Comparison of ENCODE assay signal across 10 cellular contexts in the genomic region with DNA sequence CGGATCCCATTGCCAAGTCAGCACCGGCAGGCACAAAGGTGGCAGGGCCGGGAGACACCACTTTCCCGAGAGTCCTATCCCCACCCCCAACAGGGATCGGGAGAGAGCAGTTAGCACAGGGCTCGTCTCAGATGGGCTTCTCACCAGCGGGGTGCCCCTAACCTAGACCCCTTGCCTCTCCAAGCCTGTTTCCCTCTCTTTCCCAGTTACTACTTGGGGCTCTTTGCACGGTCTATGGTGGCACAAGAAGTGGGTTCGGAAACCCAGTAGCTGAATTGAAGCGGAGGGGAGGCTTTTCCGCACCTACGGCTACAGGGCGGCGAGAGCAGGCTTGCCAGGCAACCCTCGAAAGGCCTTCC. TPM values are rescaled to one million over a fixed set of nuclear protein-coding genes. Genes with fewer than 3 reads are reported as not detected.
DNase-seq lines count a peak whose midpoint lies in the region; TF ChIP-seq lines count a peak whose summit lies in the region.
"Had no signal": no experiment of that assay in that cellular context is flagged by ENCODE, and none has a peak within 500 bp of the region (broad histone marks: within the 10 kb centered on the region; RNA-seq: fewer than 3 reads in every experiment).

No MANE protein-coding gene starts in this region.

- no peaks in the 10 kb centered on the region for H3K79me2 ChIP-seq in GM23248 (ENCODE audit: insufficient read depth)

- peaks cover 3% of the 10 kb centered on the region; the same call in 1 of the 2 replicates for H3F3A ChIP-seq in GM23248 (ENCODE audit: insufficient read depth)

- H3K9me3 ChIP-seq in GM23248 (ENCODE audit: low read depth) = no peaks in the 10 kb centered on the region
- no peaks in the 10 kb centered on the region for H3K9me3 ChIP-seq in ascending aorta
- no peaks in the 10 kb centered on the region for H3K9me3 ChIP-seq in iPS-20b (ENCODE audit: insufficient read depth, low read depth, low read length)
- H3K9me3 ChIP-seq in WERI-Rb-1 (ENCODE audit: severe bottlenecking) = no peaks in the 10 kb centered on the region

- TF ChIP-seq CTCF in ascending aorta (IDR thresholded peaks at IDR 0.05) (no peak), retinal pigment epithelial cell (conservative IDR thresholded peaks at IDR 0.05; ENCODE audit: low read depth, low read length) (no peak), WERI-Rb-1 (IDR thresholded peaks at IDR 0.05; ENCODE audit: low read depth, low read length) (no peak)

- 0 out of 2 replicates have a peak overlapping the region, but pooled peaks have one; percentile 41 for H2AFZ ChIP-seq in GM23248

- H3K4me1 ChIP-seq in GM23248 (ENCODE audit: insufficient read depth) (no peaks in the 10 kb centered on the region), ascending aorta (peaks cover 0 to 4% of the 10 kb centered on the region in 2 donors), iPS-20b (ENCODE audit: insufficient read depth, low read length) (peaks cover 8% of the 10 kb centered on the region; the same call in 1 of the 2 replicates)

- H3K27ac ChIP-seq in GM23248 (no peak overlapping the region), ascending aorta (no peak overlapping the region), iPS-20b (ENCODE audit: low read length) (no peak overlapping the region), WERI-Rb-1 (no peak overlapping the region)

- no peaks in the 10 kb centered on the region for H4K20me1 ChIP-seq in GM23248 (ENCODE audit: insufficient read depth)

- no peak overlapping the region for H3K4me2 ChIP-seq in GM23248 (ENCODE audit: unreplicated experiment)

- 10 to 13% methylated on average over 15 of the region's 15 CpGs for WGBS in GM23248 (ENCODE audit: low coverage in 1 of 2, low lambda C conversion rate in 2 of 2, missing lambda C conversion rate in 2 of 2), 2 experiments

- in situ Hi-C loops in GM23248 (cut with MboI) = no loop called here

- no peaks in the 10 kb centered on the region for H3K9me2 ChIP-seq in GM23248 (ENCODE audit: insufficient read depth)

- H3K27me3 ChIP-seq in GM23248 (replicated peaks; ENCODE audit: insufficient read depth) = peaks cover 72% of the 10 kb centered on the region
- H3K27me3 ChIP-seq in ascending aorta = peaks cover 3% of the 10 kb centered on the region
- H3K27me3 ChIP-seq in iPS-20b (ENCODE audit: insufficient read depth, low read length) = peaks cover 99% of the 10 kb centered on the region
- peaks cover 38% of the 10 kb centered on the region for H3K27me3 ChIP-seq in WERI-Rb-1 (ENCODE audit: insufficient read depth, low read depth, severe bottlenecking)

- no peaks in the 10 kb centered on the region for H3K36me3 ChIP-seq in GM23248 (ENCODE audit: low read depth)
- H3K36me3 ChIP-seq in ascending aorta = no peaks in the 10 kb centered on the region
- no peaks in the 10 kb centered on the region for H3K36me3 ChIP-seq in iPS-20b (ENCODE audit: insufficient read depth, low read depth, low read length)
- no peaks in the 10 kb centered on the region for H3K36me3 ChIP-seq in WERI-Rb-1

- H3K9ac ChIP-seq in GM23248 (no peak overlapping the region), iPS-20b (ENCODE audit: low read depth, low read length) (peak overlapping the region; percentile 28; the same call in 1 of the 2 replicates)

- peak overlapping the region; percentile 54 for H3K4me3 ChIP-seq in GM23248
- peak overlapping the region; percentile 58 to 61 for H3K4me3 ChIP-seq in ascending aorta
- peak overlapping the region; percentile 73 for H3K4me3 ChIP-seq in iPS-20b (ENCODE audit: low read length)
- H3K4me3 ChIP-seq in retinal pigment epithelial cell (ENCODE audit: low read length) = peak overlapping the region; percentile 14
- no peak overlapping the region for H3K4me3 ChIP-seq in WERI-Rb-1 (ENCODE audit: low read depth, low read length)

- DNase-seq in GM23248 (no peak), ascending aorta (ENCODE audit: low spot score in 2 of 2) (no peak), retinal pigment epithelial cell (ENCODE audit: low read depth) (no peak), SK-N-DZ (ENCODE audit: low spot score) (no peak), WERI-Rb-1 (no peak)
- DNase-seq in stimulated activated CD4-positive, alpha-beta T cell treated with anti-CD3 and anti-CD28 coated beads, Interleukin-4, amount 100 ng/mL, for 1 hour = no peak
- DNase-seq in stimulated activated CD4-positive, alpha-beta T cell treated with anti-CD3 and anti-CD28 coated beads, Interleukin-4, amount 100 ng/mL, for 24 hours = no peak
- DNase-seq: DMS79 treated with DMSO at 0.1 percent for 48 hours, foreskin melanocyte had no signal

- intact Hi-C loops in ascending aorta (cut with DNase I) = no loop called here

RNA-seq across cellular contexts. Expression of gene EFCC1, which starts 0.4 kb away (rescaled TPM):
- total RNA-seq in GM23248 (2014; rRNA removed; shearing (Covaris generic)) = not detected in 2 replicates
- not detected in 2 replicates for polyA plus RNA-seq in GM23248 (2016; fragmentation: Nextera tagmentation; extraction: Ambion mirVana)
- total RNA-seq in ascending aorta = 3.6 TPM
- polyA plus RNA-seq in SK-N-DZ (2014; cell fraction: cytosol; rRNA removed) = not detected in 2 replicates
- polyA plus RNA-seq in SK-N-DZ (2014; cell fraction: nucleus; rRNA removed) = not detected in 2 replicates

RNA-seq across cellular contexts. Expression of gene CFAP92, which starts 6.8 kb away (rescaled TPM):
- not detected in 2 replicates for total RNA-seq in GM23248 (2014; rRNA removed; shearing (Covaris generic))
- not detected in 2 replicates for polyA plus RNA-seq in GM23248 (2016; fragmentation: Nextera tagmentation; extraction: Ambion mirVana)
- not detected for total RNA-seq in ascending aorta
- polyA plus RNA-seq in SK-N-DZ (2014; cell fraction: cytosol; rRNA removed) = 0.06 TPM in 1 of 2 replicates, not detected in the other
- polyA plus RNA-seq in SK-N-DZ (2014; cell fraction: nucleus; rRNA removed) = 0.62 TPM in 1 of 2 replicates, not detected in the other

RNA-seq across cellular contexts. Expression of gene GP9, which starts 59.9 kb away (rescaled TPM):
- total RNA-seq in GM23248 (2014; rRNA removed; shearing (Covaris generic)) = not detected in 2 replicates
- polyA plus RNA-seq in GM23248 (2016; fragmentation: Nextera tagmentation; extraction: Ambion mirVana) = not detected in 2 replicates
- total RNA-seq in ascending aorta = not detected
- not detected in 2 replicates for polyA plus RNA-seq in SK-N-DZ (2014; cell fraction: cytosol; rRNA removed)
- not detected in 2 replicates for polyA plus RNA-seq in SK-N-DZ (2014; cell fraction: nucleus; rRNA removed)
